ENCODE assay signal across 11 cellular contexts in the genomic region with DNA sequence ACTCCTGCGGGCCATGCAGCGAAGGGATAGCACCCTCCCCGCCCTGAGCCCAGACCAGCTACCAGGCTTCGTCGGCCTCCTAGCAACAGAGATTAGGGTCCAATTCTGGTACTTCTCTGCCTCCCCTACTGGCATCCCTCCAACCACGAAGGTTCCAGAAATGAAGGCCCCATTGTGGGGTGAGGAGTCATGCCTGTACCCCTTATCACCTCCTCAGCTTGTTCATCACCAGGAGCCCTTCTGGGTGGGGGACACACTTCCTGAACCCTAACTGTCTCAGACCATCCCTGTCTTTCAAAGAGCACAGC. TPM values are rescaled to one million over a fixed set of nuclear protein-coding genes. Genes with fewer than 3 reads are reported as not detected.
DNase-seq lines count a peak whose midpoint lies in the region; ATAC-seq and TF ChIP-seq lines count a peak whose summit lies in the region.
"Had no signal": no experiment of that assay in that cellular context is flagged by ENCODE, and none has a peak within 500 bp of the region (broad histone marks: within the 10 kb centered on the region; RNA-seq: fewer than 3 reads in every experiment).

No MANE protein-coding gene starts in this region.

- no peaks in the 10 kb centered on the region for H3K9me3 ChIP-seq in spleen
- H3K9me3 ChIP-seq: transverse colon had no signal

- no peak for TF ChIP-seq POLR2A in spleen (IDR thresholded peaks at IDR 0.05)

- no peaks in the 10 kb centered on the region for H3K36me3 ChIP-seq in spleen
- H3K36me3 ChIP-seq: transverse colon had no signal

- H3K4me1 Mint-ChIP-seq in activated T-cell treated with anti-CD3 and anti-CD28 coated beads, Interleukin-2, amount 50 U/mL, for 72 hours (ENCODE audit: low read depth): peaks cover 36% of the 10 kb centered on the region
- peaks cover 13% of the 10 kb centered on the region for H3K4me1 Mint-ChIP-seq in nephron progenitor cell

- H3K27me3 Mint-ChIP-seq in activated T-cell treated with anti-CD3 and anti-CD28 coated beads, Interleukin-2, amount 50 U/mL, for 72 hours (ENCODE audit: low read depth): peaks cover 17% of the 10 kb centered on the region
- H3K27me3 Mint-ChIP-seq in nephron progenitor cell (ENCODE audit: low read depth, poor library complexity): peaks cover 53% of the 10 kb centered on the region

- peaks cover 0 to 67% (median 34%) of the 10 kb centered on the region in 7 donors for H3K27me3 ChIP-seq in spleen (replicated peaks in 1 of 7)
- H3K27me3 ChIP-seq: transverse colon had no signal

- TF ChIP-seq CTCF in VCaP (conservative IDR thresholded peaks at IDR 0.05) (no peak), fibroblast of mammary gland (conservative IDR thresholded peaks at IDR 0.05; ENCODE audit: control insufficient read depth, insufficient read depth, low read depth, low read length) (no peak), spleen (IDR thresholded peaks at IDR 0.05 in 8 of 11, conservative IDR thresholded peaks at IDR 0.05 in 3 of 11) (no peak), nephron progenitor cell (IDR thresholded peaks at IDR 0.05) (no peak)

- H3K4me3 ChIP-seq in fibroblast of mammary gland (ENCODE audit: control insufficient read depth, low read depth, low read length) (peak overlapping the region; percentile 80), spleen (no peak overlapping the region)

- no peaks in the 10 kb centered on the region for H3K36me3 Mint-ChIP-seq in activated T-cell treated with anti-CD3 and anti-CD28 coated beads, Interleukin-2, amount 50 U/mL, for 72 hours (ENCODE audit: insufficient read depth in 2 of 2)
- no peaks in the 10 kb centered on the region for H3K36me3 Mint-ChIP-seq in nephron progenitor cell (ENCODE audit: low read depth)

- DNase-seq in activated T-cell treated with anti-CD3 and anti-CD28 coated beads, Interleukin-2, amount 50 U/mL, for 72 hours: no peak
- no peak for DNase-seq in activated T-cell treated with anti-CD3 and anti-CD28 coated beads, Interleukin-2, amount 50 U/mL, for 48 hours
- DNase-seq in fibroblast of mammary gland (ENCODE audit: low read depth) (no peak), spleen (peak; percentile 47), nephron progenitor cell (no peak), NCI-H187 (lab: John Stamatoyannopoulos, UW) (no peak), GDM1 (lab: John Stamatoyannopoulos, UW) (no peak)
- DNase-seq: activated CD4-positive, alpha-beta T cell treated with anti-CD3 and anti-CD28 coated beads, Interleukin-2, amount 50 U/mL, for 1 hour; NCI-H748 treated with DMSO at 0.1 percent for 48 hours had no signal

- WGBS in spleen, 5 donors: 85 to 98% (median 88%) methylated on average over 6 of the region's 6 CpGs

- H3K4me1 ChIP-seq in spleen: peaks cover 17 to 39% (median 32%) of the 10 kb centered on the region in 6 donors

- intact Hi-C loops in spleen (cut with DNase I; ENCODE audit: low total_unique reads): no loop called here

- peak overlapping the region; percentile 94 for H3K27ac Mint-ChIP-seq in activated T-cell treated with anti-CD3 and anti-CD28 coated beads, Interleukin-2, amount 50 U/mL, for 72 hours
- no peak overlapping the region for H3K27ac Mint-ChIP-seq in nephron progenitor cell

- H3K9me3 Mint-ChIP-seq in activated T-cell treated with anti-CD3 and anti-CD28 coated beads, Interleukin-2, amount 50 U/mL, for 72 hours: no peaks in the 10 kb centered on the region
- no peaks in the 10 kb centered on the region for H3K9me3 Mint-ChIP-seq in nephron progenitor cell

- H3K27ac ChIP-seq in VCaP (peak overlapping the region; percentile 86), spleen (no peak overlapping the region)

- H3K4me3 Mint-ChIP-seq in activated T-cell treated with anti-CD3 and anti-CD28 coated beads, Interleukin-2, amount 50 U/mL, for 72 hours: peak overlapping the region; percentile 84 to 91
- no peak overlapping the region for H3K4me3 Mint-ChIP-seq in nephron progenitor cell

- no peak for ATAC-seq in activated T-cell treated with anti-CD3 and anti-CD28 coated beads, Interleukin-2, amount 50 U/mL, for 72 hours (replicated peaks in 1 of 2)

RNA-seq across cellular contexts. Expression of a gene that starts 1.8 kb away (rescaled TPM):
- 10 to 100 TPM in 1 of 2 donors, 1 to 10 TPM in 1; 3.4 to 12.3 TPM for total RNA-seq in activated T-cell treated with anti-CD3 and anti-CD28 coated beads, Interleukin-2, amount 50 U/mL, for 72 hours
- 1 to 10 TPM in 6 of 7 donors, not detected in 1; 1.4 to 3.5 (median 1.7) TPM for total RNA-seq in spleen
- polyA plus RNA-seq in spleen: 1 to 10 TPM; 1.5 to 2.9 (median 2.5) TPM

RNA-seq across cellular contexts. Expression of a gene that starts 41.9 kb away (rescaled TPM):
- 1 to 10 TPM; 1.5 to 2.6 TPM for total RNA-seq in activated T-cell treated with anti-CD3 and anti-CD28 coated beads, Interleukin-2, amount 50 U/mL, for 72 hours
- total RNA-seq in spleen: 10 to 100 TPM in 6 of 7 donors, 1 to 10 TPM in 1; 7.8 to 40.4 (median 20.7) TPM
- 10 to 100 TPM in 2 of 3 donors, 1 to 10 TPM in 1; 5.4 to 14.6 (median 11.7) TPM for polyA plus RNA-seq in spleen
